In the genomic region with DNA sequence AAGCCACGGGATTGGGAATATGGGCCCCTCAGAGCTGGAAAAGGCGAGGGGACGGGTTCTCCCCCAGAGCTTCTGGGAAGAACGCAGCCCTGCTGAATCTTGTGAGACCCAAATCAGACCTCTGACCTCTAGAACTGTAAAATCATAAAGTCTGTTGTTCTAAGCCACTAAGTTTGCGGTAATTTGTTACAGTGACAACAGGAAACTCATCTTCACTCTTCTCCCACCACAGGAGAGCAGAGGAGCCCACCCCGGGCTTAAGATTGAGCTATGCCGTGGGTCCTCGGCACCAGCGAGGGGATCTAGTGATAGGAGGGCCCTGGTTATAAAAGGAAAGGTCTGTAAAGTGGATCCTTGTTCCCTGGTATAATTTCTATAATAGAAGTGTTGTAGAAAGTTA, we compare ENCODE assay signal across 25 cellular contexts. TPM values are rescaled to one million over a fixed set of nuclear protein-coding genes. Genes with fewer than 3 reads are reported as not detected.
DNase-seq lines count a peak whose midpoint lies in the region; ATAC-seq and TF ChIP-seq lines count a peak whose summit lies in the region.
"Had no signal": no experiment of that assay in that cellular context is flagged by ENCODE, and none has a peak within 500 bp of the region (broad histone marks: within the 10 kb centered on the region; RNA-seq: fewer than 3 reads in every experiment).

No MANE protein-coding gene starts in this region.

- H3K36me3 Mint-ChIP-seq in activated CD4-positive, alpha-beta T cell treated with anti-CD3 and anti-CD28 coated beads, Interleukin-2, amount 10 ng/mL, durations not matched to agents 7 days and 5 days (ENCODE audit: low read depth): peaks cover 59% of the 10 kb centered on the region
- H3K36me3 Mint-ChIP-seq in activated CD4-positive, alpha-beta T cell treated with anti-CD3 and anti-CD28 coated beads, Interleukin-2, amount 10 ng/mL, durations not matched to agents 24 days and 14 days (ENCODE audit: low read depth): peaks cover 49% of the 10 kb centered on the region
- peaks cover 7% of the 10 kb centered on the region for H3K36me3 Mint-ChIP-seq in glutamatergic neuron (ENCODE audit: unreplicated experiment)

- no peak for ATAC-seq in gastrocnemius medialis
- ATAC-seq: activated CD4-positive, CD25-positive, alpha-beta regulatory T cell treated with anti-CD3 and anti-CD28 coated beads, Interleukin-2, amount 50 U/mL, for 24 hours had no signal

- no peaks in the 10 kb centered on the region for H3K27me3 ChIP-seq in gastrocnemius medialis
- H3K27me3 ChIP-seq: SJSA1, tibial nerve had no signal

- intact Hi-C loops in activated CD4-positive, alpha-beta T cell treated with anti-CD3 and anti-CD28 coated beads, Interleukin-2, amount 10 ng/mL, durations not matched to agents 24 days and 14 days (cut with micrococcal nuclease): loop anchor here (10.0 kb wide), 2 partner anchors 281 to 639 kb away; a partner anchor contains a TSS
- intact Hi-C loops in gastrocnemius medialis (cut with DNase I; ENCODE audit: low total_unique reads): no loop called here

- no peak overlapping the region for H3K4me3 Mint-ChIP-seq in activated CD4-positive, alpha-beta T cell treated with anti-CD3 and anti-CD28 coated beads, Interleukin-2, amount 10 ng/mL, durations not matched to agents 7 days and 5 days
- no peak overlapping the region for H3K4me3 Mint-ChIP-seq in activated CD4-positive, alpha-beta T cell treated with anti-CD3 and anti-CD28 coated beads, Interleukin-2, amount 10 ng/mL, durations not matched to agents 24 days and 14 days
- H3K4me3 Mint-ChIP-seq in glutamatergic neuron (ENCODE audit: unreplicated experiment): peak overlapping the region; percentile 65
- H3K4me3 Mint-ChIP-seq: mesothelial cell of epicardium had no signal

- H3K9me3 ChIP-seq in gastrocnemius medialis: no peaks in the 10 kb centered on the region
- H3K9me3 ChIP-seq: SJSA1, tibial nerve had no signal

- peaks cover 100% of the 10 kb centered on the region in 2 donors for H3K4me1 ChIP-seq in gastrocnemius medialis

- CTCF ChIA-PET in activated CD4-positive, alpha-beta T cell treated with anti-CD3 and anti-CD28 coated beads, Interleukin-2, amount 10 ng/mL, durations not matched to agents 7 days and 5 days (lab: Charles Lee): interaction anchor here (0.9 to 1.2 kb wide), 2 partner anchors 32 to 37 kb away, joined by 3 read pairs; no protein-coding TSS in a partner anchor

- TF ChIP-seq POLR2A in gastrocnemius medialis (IDR thresholded peaks at IDR 0.05): no peak

- no peak for DNase-seq in activated CD4-positive, alpha-beta T cell treated with anti-CD3 and anti-CD28 coated beads, Interleukin-2, amount 10 ng/mL, durations not matched to agents 7 days and 5 days
- DNase-seq in activated CD4-positive, alpha-beta T cell treated with anti-CD3 and anti-CD28 coated beads, Interleukin-2, amount 10 ng/mL, durations not matched to agents 24 days and 14 days: no peak
- DNase-seq in Jurkat, Clone E6-1 (ENCODE audit: low read depth, low spot score): no peak
- no peak for DNase-seq in glutamatergic neuron
- DNase-seq in gastrocnemius medialis: no peak
- no peak for DNase-seq in kidney tubule cell (ENCODE audit: low spot score)
- DNase-seq in stimulated activated CD4-positive, alpha-beta T cell treated with anti-CD3 and anti-CD28 coated beads, Interleukin-4, amount 100 ng/mL, for 1 hour: no peak
- DNase-seq in LoVo (ENCODE audit: low spot score): no peak
- DNase-seq: 8988T; DMS53; GM23248; head of caudate nucleus; islet precursor cell; NCI-H1105; NCI-H2107; NCI-H524 treated with DMSO at 0.1 percent for 48 hours; occipital lobe; stimulated activated CD4-positive, alpha-beta T cell treated with anti-CD3 and anti-CD28 coated beads, Interleukin-2, amount 100 ng/mL, for 48 hours; T1000 had no signal

- in situ Hi-C loops in gastrocnemius medialis (cut with MboI; ENCODE audit: low sequenced_read_pairs in 4 of 4): no loop called here

- no peaks in the 10 kb centered on the region for H3K27me3 Mint-ChIP-seq in activated CD4-positive, alpha-beta T cell treated with anti-CD3 and anti-CD28 coated beads, Interleukin-2, amount 10 ng/mL, durations not matched to agents 7 days and 5 days
- no peaks in the 10 kb centered on the region for H3K27me3 Mint-ChIP-seq in activated CD4-positive, alpha-beta T cell treated with anti-CD3 and anti-CD28 coated beads, Interleukin-2, amount 10 ng/mL, durations not matched to agents 24 days and 14 days
- H3K27me3 Mint-ChIP-seq in glutamatergic neuron (ENCODE audit: unreplicated experiment): peaks cover 11% of the 10 kb centered on the region

- H3K9me3 Mint-ChIP-seq in activated CD4-positive, alpha-beta T cell treated with anti-CD3 and anti-CD28 coated beads, Interleukin-2, amount 10 ng/mL, durations not matched to agents 7 days and 5 days: no peaks in the 10 kb centered on the region
- H3K9me3 Mint-ChIP-seq in activated CD4-positive, alpha-beta T cell treated with anti-CD3 and anti-CD28 coated beads, Interleukin-2, amount 10 ng/mL, durations not matched to agents 24 days and 14 days: no peaks in the 10 kb centered on the region
- H3K9me3 Mint-ChIP-seq in glutamatergic neuron (ENCODE audit: unreplicated experiment): peaks cover 14% of the 10 kb centered on the region
- H3K9me3 Mint-ChIP-seq: mesothelial cell of epicardium had no signal

- H3K4me1 Mint-ChIP-seq in activated CD4-positive, alpha-beta T cell treated with anti-CD3 and anti-CD28 coated beads, Interleukin-2, amount 10 ng/mL, durations not matched to agents 7 days and 5 days: peaks cover 79% of the 10 kb centered on the region
- H3K4me1 Mint-ChIP-seq in activated CD4-positive, alpha-beta T cell treated with anti-CD3 and anti-CD28 coated beads, Interleukin-2, amount 10 ng/mL, durations not matched to agents 24 days and 14 days: peaks cover 63% of the 10 kb centered on the region
- peaks cover 62% of the 10 kb centered on the region for H3K4me1 Mint-ChIP-seq in glutamatergic neuron (ENCODE audit: low read depth, unreplicated experiment)

- peak overlapping the region; percentile 46 for H3K27ac Mint-ChIP-seq in activated CD4-positive, alpha-beta T cell treated with anti-CD3 and anti-CD28 coated beads, Interleukin-2, amount 10 ng/mL, durations not matched to agents 7 days and 5 days
- no peak overlapping the region for H3K27ac Mint-ChIP-seq in activated CD4-positive, alpha-beta T cell treated with anti-CD3 and anti-CD28 coated beads, Interleukin-2, amount 10 ng/mL, durations not matched to agents 24 days and 14 days
- H3K27ac Mint-ChIP-seq in glutamatergic neuron (ENCODE audit: unreplicated experiment): peak overlapping the region; percentile 67

- H3K27ac ChIP-seq in gastrocnemius medialis: peak overlapping the region; percentile 90 to 97 (median 94)
- H3K27ac ChIP-seq: C4-2B, GM23248, KMS-11, SJSA1 had no signal

- TF ChIP-seq CTCF in glutamatergic neuron (IDR thresholded peaks at IDR 0.05; ENCODE audit: partially characterized antibody, unreplicated experiment) (no peak), gastrocnemius medialis (IDR thresholded peaks at IDR 0.05 in 4 of 5, conservative IDR thresholded peaks at IDR 0.05 in 1 of 5) (no peak)

- POLR2A ChIA-PET in activated CD4-positive, alpha-beta T cell treated with anti-CD3 and anti-CD28 coated beads, Interleukin-2, amount 10 ng/mL, durations not matched to agents 7 days and 5 days (lab: Charles Lee): interaction anchor here (0.6 kb wide), 1 partner anchor 229 kb away, joined by 3 read pairs; no protein-coding TSS in a partner anchor

- peak overlapping the region; percentile 13 for H3K4me3 ChIP-seq in Jurkat, Clone E6-1 (ENCODE audit: low read length)
- H3K4me3 ChIP-seq in gastrocnemius medialis: no peak overlapping the region
- H3K4me3 ChIP-seq: GM23248, SJSA1, tibial nerve had no signal

- H3K36me3 ChIP-seq in gastrocnemius medialis: peaks cover 0 to 12% of the 10 kb centered on the region in 2 donors

RNA-seq across cellular contexts. Expression of a gene that starts 7.5 kb away (rescaled TPM):
- 10 to 100 TPM; 45.7 to 46.8 TPM for total RNA-seq in activated CD4-positive, alpha-beta T cell treated with anti-CD3 and anti-CD28 coated beads, Interleukin-2, amount 10 ng/mL, durations not matched to agents 7 days and 5 days
- total RNA-seq in activated CD4-positive, alpha-beta T cell treated with anti-CD3 and anti-CD28 coated beads, Interleukin-2, amount 10 ng/mL, durations not matched to agents 24 days and 14 days: 47.6 and 48.0 TPM in 2 replicates
- 18.9 TPM for polyA plus RNA-seq in Jurkat, Clone E6-1 (2012; ENCODE audit: insufficient read depth, insufficient read length)
- total RNA-seq in glutamatergic neuron (ENCODE audit: unreplicated experiment) (120 TPM), gastrocnemius medialis (10 to 100 TPM; 36.6 to 89.4 (median 79.7) TPM)
